Comparison of ENCODE assay signal across 1 cellular context in genomic region chr5:126450895-126451294, GRCh38.
TF ChIP-seq lines count a peak whose summit lies in the region.

No MANE protein-coding gene starts in this region.

TF ChIP-seq in GM12878, 131 proteins besides CTCF, POLR2A, EP300 and RAD21:
- TF ChIP-seq IKZF2 (IDR thresholded peaks at IDR 0.05) (no peak), HDAC2 (IDR thresholded peaks at IDR 0.05) (no peak), TCF12 (IDR thresholded peaks at IDR 0.05; ENCODE audit: low read depth, low read length) (no peak), KDM1A (IDR thresholded peaks at IDR 0.05; ENCODE audit: borderline replicate concordance) (no peak), ELK1 (IDR thresholded peaks at IDR 0.05; ENCODE audit: low read depth, low read length) (no peak), ZBTB4 (CRISPR knock-in tag; IDR thresholded peaks at IDR 0.05) (no peak), MEF2A (IDR thresholded peaks at IDR 0.05; ENCODE audit: insufficient read depth, low read depth, low read length) (no peak), RAD51 (IDR thresholded peaks at IDR 0.05) (no peak), LARP7 (IDR thresholded peaks at IDR 0.05) (no peak), ATF2 (IDR thresholded peaks at IDR 0.05; ENCODE audit: low read length) (no peak), HCFC1 (IDR thresholded peaks at IDR 0.05; ENCODE audit: low read length) (no peak), ZZZ3 (IDR thresholded peaks at IDR 0.05; ENCODE audit: control insufficient read depth, insufficient read length, low read depth) (no peak)
